20 cellular contexts compared by ENCODE assay signal in genomic region chr22:22130956-22131355, GRCh38.
"Had no signal": no experiment of that assay in that cellular context is flagged by ENCODE, and none has a peak within 500 bp of the region (broad histone marks: within the 10 kb centered on the region; RNA-seq: fewer than 3 reads in every experiment).

No MANE protein-coding gene starts in this region.

- H3K4me3 Mint-ChIP-seq: activated naive CD4-positive, alpha-beta T cell treated with anti-CD3 and anti-CD28 coated beads for 36 hours; activated naive CD8-positive, alpha-beta T cell treated with anti-CD3 and anti-CD28 coated beads for 36 hours had no signal

- DNase-seq: activated CD4-positive, alpha-beta T cell treated with anti-CD3 and anti-CD28 coated beads, Interleukin-2, amount 50 U/mL, for 48 hours; activated CD4-positive, CD25-positive, alpha-beta regulatory T cell; activated gamma-delta T cell; activated naive CD4-positive, alpha-beta T cell treated with anti-CD3 and anti-CD28 coated beads for 36 hours; activated naive CD8-positive, alpha-beta T cell treated with anti-CD3 and anti-CD28 coated beads for 36 hours; activated T-cell treated with anti-CD3 and anti-CD28 coated beads for 4 hours; brain microvascular endothelial cell; Karpas-422; NCI-H1105 treated with DMSO at 0.1 percent for 48 hours; NCI-H146; NCI-H187 treated with DMSO at 0.1 percent for 48 hours; NCI-H2081 treated with DMSO at 0.1 percent for 48 hours; NCI-H446; NCI-H524; RPMI8226 had no signal

- H3K4me3 ChIP-seq: cardiac muscle cell, SK-N-MC had no signal

- ATAC-seq: Panc1, Right ventricle myocardium inferior had no signal

- H3K27ac ChIP-seq: brain microvascular endothelial cell, cardiac muscle cell, SK-N-MC, VCaP had no signal

- H3K36me3 ChIP-seq: brain microvascular endothelial cell, cardiac muscle cell had no signal

- H3K9me3 Mint-ChIP-seq: activated naive CD4-positive, alpha-beta T cell treated with anti-CD3 and anti-CD28 coated beads for 36 hours; activated naive CD8-positive, alpha-beta T cell treated with anti-CD3 and anti-CD28 coated beads for 36 hours had no signal

- H3K36me3 Mint-ChIP-seq: activated naive CD8-positive, alpha-beta T cell treated with anti-CD3 and anti-CD28 coated beads for 36 hours had no signal

- H3K27ac Mint-ChIP-seq: activated naive CD4-positive, alpha-beta T cell treated with anti-CD3 and anti-CD28 coated beads for 36 hours; activated naive CD8-positive, alpha-beta T cell treated with anti-CD3 and anti-CD28 coated beads for 36 hours had no signal
